10 cellular contexts compared by ENCODE assay signal in the genomic region with DNA sequence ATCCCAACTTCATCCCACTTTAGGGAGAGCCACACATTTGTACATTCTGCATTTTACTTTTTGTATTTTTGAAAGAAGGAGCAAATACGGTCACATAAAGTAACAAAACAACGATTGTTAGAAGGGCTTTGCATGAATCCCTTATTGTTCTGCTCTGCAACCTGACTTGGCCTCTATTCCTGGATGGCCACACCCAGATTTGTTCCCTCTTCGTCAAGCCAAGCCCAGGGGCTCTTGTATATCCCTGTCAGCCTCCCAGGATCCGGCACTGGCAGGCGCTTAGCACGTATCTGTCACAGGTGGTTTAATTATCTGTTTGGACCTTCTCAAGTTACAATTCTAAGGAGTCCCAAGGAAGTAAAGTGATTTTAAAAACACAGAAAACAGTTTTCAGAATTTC. TPM values are rescaled to one million over a fixed set of nuclear protein-coding genes. Genes with fewer than 3 reads are reported as not detected.
DNase-seq lines count a peak whose midpoint lies in the region; ATAC-seq and TF ChIP-seq lines count a peak whose summit lies in the region.
"Had no signal": no experiment of that assay in that cellular context is flagged by ENCODE, and none has a peak within 500 bp of the region (broad histone marks: within the 10 kb centered on the region; RNA-seq: fewer than 3 reads in every experiment).

No MANE protein-coding gene starts in this region.

- peaks cover 49% of the 10 kb centered on the region for H3K4me1 ChIP-seq in foreskin keratinocyte
- H3K4me1 ChIP-seq: gastroesophageal sphincter had no signal

- ATAC-seq in foreskin keratinocyte (peak; percentile 58), GM18873 (IDR thresholded peaks at IDR 0.05; ENCODE audit: low FRiP score, unreplicated experiment) (no peak), HG03139 (IDR thresholded peaks at IDR 0.05; ENCODE audit: unreplicated experiment) (no peak)
- ATAC-seq: gastroesophageal sphincter had no signal

- TF ChIP-seq CTCF in foreskin keratinocyte (conservative IDR thresholded peaks at IDR 0.05), result no peak

- peak overlapping the region; percentile 86 for H3K27ac ChIP-seq in foreskin keratinocyte
- H3K27ac ChIP-seq: BLaER1 treated with 17β-estradiol and CSF1 and Interleukin-3, amounts not matched to agents 10 nM and 100 nM; gastroesophageal sphincter had no signal

- H3K27me3 ChIP-seq in foreskin keratinocyte, result no peaks in the 10 kb centered on the region
- H3K27me3 ChIP-seq: BLaER1 treated with 17β-estradiol and CSF1 and Interleukin-3, amounts not matched to agents 10 nM and 100 nM had no signal

- DNase-seq in D341Med (ENCODE audit: low spot score) (peak; percentile 23), NCI-H460 (ENCODE audit: extremely low read depth, low read depth) (peak; percentile 61), foreskin keratinocyte (peak; percentile 69 to 85), pons (ENCODE audit: low spot score) (peak; percentile 69), dedifferentiated amniotic fluid mesenchymal stem cell (ENCODE audit: extremely low spot score) (no peak), KG1 (lab: John Stamatoyannopoulos, UW) (no peak)

RNA-seq across cellular contexts. Expression of gene CRYAA, which starts 28.0 kb away (rescaled TPM):
- not detected in 2 replicates for total RNA-seq in NCI-H460 (2014; rRNA removed; shearing (Covaris generic))
- polyA plus RNA-seq in NCI-H460 (2014; cell fraction: nucleus; rRNA removed), result not detected in 2 replicates
- total RNA-seq in foreskin keratinocyte, result not detected in 2 replicates
- not detected in 2 replicates for polyA plus RNA-seq in foreskin keratinocyte
- total RNA-seq: gastroesophageal sphincter had no signal

Comparison
In these comparisons a context has a peak if more than half of its experiments do, and no peak if none do; other contexts are left out.
1. DNase-seq: peak in D341Med (single experiment), NCI-H460 (single experiment), foreskin keratinocyte (2 of 2) and pons (single experiment); none in dedifferentiated amniotic fluid mesenchymal stem cell (single experiment) and KG1 (single experiment).